Comparison of ENCODE assay signal across 14 cellular contexts in the genomic region with DNA sequence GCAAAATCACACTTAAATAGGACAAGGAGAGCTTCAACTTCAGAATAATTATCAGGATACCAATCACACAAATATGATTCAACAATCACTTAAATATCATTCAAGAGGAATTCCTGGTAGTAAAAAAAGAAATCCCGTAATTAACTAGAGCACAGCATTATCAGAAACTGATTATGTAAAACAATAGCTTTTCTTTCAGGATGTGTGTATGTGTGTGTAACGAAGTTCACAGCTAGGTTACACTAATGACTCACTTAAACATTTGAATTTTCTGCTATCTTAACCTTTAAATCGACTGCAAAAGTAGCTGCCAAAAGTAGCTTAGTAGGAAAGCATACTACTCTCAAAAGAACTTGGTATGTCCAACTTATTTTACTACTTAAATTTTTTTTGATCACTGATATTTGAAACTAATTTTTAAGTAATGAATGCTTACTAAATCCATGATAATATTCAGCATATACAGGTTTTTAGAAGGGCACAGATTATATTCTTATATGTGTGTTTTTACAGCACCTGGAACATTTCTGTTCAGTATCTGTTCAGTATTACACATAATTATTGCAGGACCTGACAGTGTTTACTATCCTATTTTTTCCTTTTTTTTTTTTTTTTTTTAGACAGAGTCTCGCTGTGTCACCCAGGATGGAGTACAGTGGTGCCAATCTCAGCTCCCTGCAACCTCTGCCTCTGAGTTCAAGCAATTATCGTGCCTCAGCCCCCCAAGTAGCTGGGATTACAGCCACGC. TPM values are rescaled to one million over a fixed set of nuclear protein-coding genes. Genes with fewer than 3 reads are reported as not detected.
DNase-seq lines count a peak whose midpoint lies in the region; ATAC-seq, FAIRE-seq and TF ChIP-seq lines count a peak whose summit lies in the region.
"Had no signal": no experiment of that assay in that cellular context is flagged by ENCODE, and none has a peak within 500 bp of the region (broad histone marks: within the 10 kb centered on the region; RNA-seq: fewer than 3 reads in every experiment).

No MANE protein-coding gene starts in this region.

- TF ChIP-seq CTCF in bronchial epithelial cell (IDR thresholded peaks at IDR 0.05; ENCODE audit: insufficient read depth, low read length, severe bottlenecking): no peak
- no peak for TF ChIP-seq CTCF in mesothelial cell of epicardium (IDR thresholded peaks at IDR 0.05; ENCODE audit: unreplicated experiment)

- H2AK5ac ChIP-seq in mesendoderm (ENCODE audit: low read length): no peak overlapping the region

- H3K27ac ChIP-seq in temporal lobe (ENCODE audit: low read depth, low read length) (peak overlapping the region; percentile 92), mesendoderm (ENCODE audit: low read depth, low read length) (no peak overlapping the region)
- H3K27ac ChIP-seq: colonic mucosa had no signal

- H3K36me3 Mint-ChIP-seq in activated naive CD8-positive, alpha-beta T cell: no peaks in the 10 kb centered on the region
- H3K36me3 Mint-ChIP-seq in activated naive CD8-positive, alpha-beta T cell treated with anti-CD3 and anti-CD28 coated beads, Interleukin-2, amount 50 U/mL, for 24 hours (ENCODE audit: low read depth): no peaks in the 10 kb centered on the region
- H3K36me3 Mint-ChIP-seq in mesothelial cell of epicardium: no peaks in the 10 kb centered on the region
- H3K36me3 Mint-ChIP-seq: activated naive CD8-positive, alpha-beta T cell treated with anti-CD3 and anti-CD28 coated beads for 36 hours had no signal

- no peak for ATAC-seq in activated naive CD8-positive, alpha-beta T cell treated with anti-CD3 and anti-CD28 coated beads, Interleukin-2, amount 50 U/mL, for 24 hours
- ATAC-seq: activated CD8-positive, alpha-beta T cell treated with anti-CD3 and anti-CD28 coated beads for 36 hours had no signal

- H3K4me1 ChIP-seq in mesendoderm (ENCODE audit: control insufficient read depth, low read depth, low read length): peaks cover 5% of the 10 kb centered on the region
- H3K4me1 ChIP-seq: colonic mucosa had no signal

- H3K4me1 Mint-ChIP-seq in activated naive CD8-positive, alpha-beta T cell (ENCODE audit: low read depth): peaks cover 47% of the 10 kb centered on the region
- H3K4me1 Mint-ChIP-seq in activated naive CD8-positive, alpha-beta T cell treated with anti-CD3 and anti-CD28 coated beads, Interleukin-2, amount 50 U/mL, for 24 hours: peaks cover 49% of the 10 kb centered on the region
- H3K4me1 Mint-ChIP-seq in mesothelial cell of epicardium: peaks cover 56% of the 10 kb centered on the region

- H2BK5ac ChIP-seq in mesendoderm (ENCODE audit: low read length): no peak overlapping the region

- no peak overlapping the region for H2BK120ac ChIP-seq in mesendoderm (ENCODE audit: low read depth, low read length)

- no peaks in the 10 kb centered on the region for H3K9me3 Mint-ChIP-seq in activated naive CD8-positive, alpha-beta T cell (ENCODE audit: low read depth)
- no peaks in the 10 kb centered on the region for H3K9me3 Mint-ChIP-seq in activated naive CD8-positive, alpha-beta T cell treated with anti-CD3 and anti-CD28 coated beads, Interleukin-2, amount 50 U/mL, for 24 hours
- no peaks in the 10 kb centered on the region for H3K9me3 Mint-ChIP-seq in mesothelial cell of epicardium
- H3K9me3 Mint-ChIP-seq: activated CD8-positive, alpha-beta T cell treated with anti-CD3 and anti-CD28 coated beads for 36 hours; activated naive CD8-positive, alpha-beta T cell treated with anti-CD3 and anti-CD28 coated beads for 36 hours had no signal

- H3K27ac Mint-ChIP-seq in activated naive CD8-positive, alpha-beta T cell: peak overlapping the region; percentile 67
- no peak overlapping the region for H3K27ac Mint-ChIP-seq in activated naive CD8-positive, alpha-beta T cell treated with anti-CD3 and anti-CD28 coated beads, Interleukin-2, amount 50 U/mL, for 24 hours
- H3K27ac Mint-ChIP-seq in mesothelial cell of epicardium: peak overlapping the region; percentile 64
- H3K27ac Mint-ChIP-seq: activated naive CD8-positive, alpha-beta T cell treated with anti-CD3 and anti-CD28 coated beads for 36 hours had no signal

- H3K23ac ChIP-seq in mesendoderm (ENCODE audit: low read length): no peak overlapping the region

- peaks cover 56% of the 10 kb centered on the region for H3K79me2 ChIP-seq in mesendoderm (ENCODE audit: control insufficient read depth, insufficient read depth, low read length)

- FAIRE-seq in bronchial epithelial cell (lab: Jason Lieb, UNC): no peak
- FAIRE-seq: kidney had no signal

- H3K27me3 Mint-ChIP-seq in activated naive CD8-positive, alpha-beta T cell: no peaks in the 10 kb centered on the region
- no peaks in the 10 kb centered on the region for H3K27me3 Mint-ChIP-seq in activated naive CD8-positive, alpha-beta T cell treated with anti-CD3 and anti-CD28 coated beads, Interleukin-2, amount 50 U/mL, for 24 hours
- H3K27me3 Mint-ChIP-seq in mesothelial cell of epicardium (ENCODE audit: low read depth): no peaks in the 10 kb centered on the region
- H3K27me3 Mint-ChIP-seq: activated CD8-positive, alpha-beta T cell treated with anti-CD3 and anti-CD28 coated beads for 36 hours; activated naive CD8-positive, alpha-beta T cell treated with anti-CD3 and anti-CD28 coated beads for 36 hours had no signal

- no CpG with 5 or more reads among the region's 6 CpGs for WGBS in mesendoderm (ENCODE audit: extremely low coverage, insufficient coverage, low lambda C conversion rate)

- no peak overlapping the region for H4K8ac ChIP-seq in mesendoderm (ENCODE audit: low read depth, low read length)

- H3K27me3 ChIP-seq in bronchial epithelial cell (ENCODE audit: control insufficient read depth, insufficient read depth, low read length): no peaks in the 10 kb centered on the region
- no peaks in the 10 kb centered on the region for H3K27me3 ChIP-seq in mesendoderm (ENCODE audit: insufficient read depth, low read length, poor library complexity)
- H3K27me3 ChIP-seq in MG63: no peaks in the 10 kb centered on the region
- H3K27me3 ChIP-seq: colonic mucosa had no signal

- no peaks in the 10 kb centered on the region for H3K36me3 ChIP-seq in bronchial epithelial cell (ENCODE audit: control insufficient read depth, insufficient read depth, low read length)
- H3K36me3 ChIP-seq in mesendoderm (ENCODE audit: control insufficient read depth, insufficient read depth, low read length): no peaks in the 10 kb centered on the region
- H3K36me3 ChIP-seq in MG63: no peaks in the 10 kb centered on the region
- H3K36me3 ChIP-seq: colonic mucosa had no signal

- H3K4me3 ChIP-seq in bronchial epithelial cell (ENCODE audit: low read depth, low read length): no peak overlapping the region
- H3K4me3 ChIP-seq in mesendoderm (ENCODE audit: low read length): no peak overlapping the region
- H3K4me3 ChIP-seq in MG63: no peak overlapping the region
- H3K4me3 ChIP-seq: colonic mucosa had no signal

- no peak overlapping the region for H3K18ac ChIP-seq in mesendoderm (ENCODE audit: low read length)

- no peak overlapping the region for H2BK15ac ChIP-seq in mesendoderm (replicated peaks; ENCODE audit: low read depth)

- H3K9ac ChIP-seq in mesendoderm (ENCODE audit: low read length): no peak overlapping the region

- H3K56ac ChIP-seq in mesendoderm (ENCODE audit: low read length): no peak overlapping the region

- H3K79me1 ChIP-seq in mesendoderm (ENCODE audit: low read length): peaks cover 13% of the 10 kb centered on the region

- H4K5ac ChIP-seq in mesendoderm (ENCODE audit: low read length): no peak overlapping the region

- no peaks in the 10 kb centered on the region for H3K9me3 ChIP-seq in MG63
- H3K9me3 ChIP-seq: colonic mucosa had no signal

- H3K4me3 Mint-ChIP-seq in activated naive CD8-positive, alpha-beta T cell: no peak overlapping the region
- H3K4me3 Mint-ChIP-seq in activated naive CD8-positive, alpha-beta T cell treated with anti-CD3 and anti-CD28 coated beads, Interleukin-2, amount 50 U/mL, for 24 hours: no peak overlapping the region
- H3K4me3 Mint-ChIP-seq in mesothelial cell of epicardium: no peak overlapping the region
- H3K4me3 Mint-ChIP-seq: activated CD8-positive, alpha-beta T cell treated with anti-CD3 and anti-CD28 coated beads for 36 hours; activated naive CD8-positive, alpha-beta T cell treated with anti-CD3 and anti-CD28 coated beads for 36 hours had no signal

- DNase-seq in activated naive CD8-positive, alpha-beta T cell treated with anti-CD3 and anti-CD28 coated beads, Interleukin-2, amount 50 U/mL, for 24 hours: no peak
- DNase-seq in bronchial epithelial cell (ENCODE audit: low read depth) (peak; percentile 53), mesothelial cell of epicardium (ENCODE audit: low spot score in 2 of 2, unreplicated experiment in 2 of 2) (no peak), mesendoderm (no peak), NCI-H774 (lab: John Stamatoyannopoulos, UW) (no peak), MG63 (no peak)
- DNase-seq: activated CD8-positive, alpha-beta T cell treated with anti-CD3 and anti-CD28 coated beads for 36 hours; activated naive CD8-positive, alpha-beta T cell treated with anti-CD3 and anti-CD28 coated beads for 36 hours; colonic mucosa; kidney; NCI-H510A; stimulated activated CD4-positive, alpha-beta T cell treated with anti-CD3 and anti-CD28 coated beads, Interleukin-12 subunit alpha, Interleukin-12 subunit beta, amount 100 ng/mL, for 4 hours had no signal

- H3K4ac ChIP-seq in mesendoderm (ENCODE audit: low read depth, low read length): no peak overlapping the region

- no peak overlapping the region for H3K4me2 ChIP-seq in mesendoderm (ENCODE audit: low read length)

RNA-seq across cellular contexts. Expression of a gene that starts 4.2 kb away (rescaled TPM):
- 19.2 and 22.7 TPM in 2 replicates for total RNA-seq in bronchial epithelial cell
- total RNA-seq in mesothelial cell of epicardium: 177 to 187 TPM (median 187 TPM) in 3 replicates
- 674 TPM for total RNA-seq in temporal lobe
- 55.4 TPM for polyA plus RNA-seq in mesendoderm (2013, experiment 1 of 2)
- polyA plus RNA-seq in mesendoderm (2013, experiment 2 of 2): 60.2 TPM
- total RNA-seq in MG63 (2014; rRNA removed; shearing (Covaris generic); ENCODE audit: low replicate concordance): 1.5 and 7.2 TPM in 2 replicates
